10 cellular contexts compared by ENCODE assay signal in the genomic region with DNA sequence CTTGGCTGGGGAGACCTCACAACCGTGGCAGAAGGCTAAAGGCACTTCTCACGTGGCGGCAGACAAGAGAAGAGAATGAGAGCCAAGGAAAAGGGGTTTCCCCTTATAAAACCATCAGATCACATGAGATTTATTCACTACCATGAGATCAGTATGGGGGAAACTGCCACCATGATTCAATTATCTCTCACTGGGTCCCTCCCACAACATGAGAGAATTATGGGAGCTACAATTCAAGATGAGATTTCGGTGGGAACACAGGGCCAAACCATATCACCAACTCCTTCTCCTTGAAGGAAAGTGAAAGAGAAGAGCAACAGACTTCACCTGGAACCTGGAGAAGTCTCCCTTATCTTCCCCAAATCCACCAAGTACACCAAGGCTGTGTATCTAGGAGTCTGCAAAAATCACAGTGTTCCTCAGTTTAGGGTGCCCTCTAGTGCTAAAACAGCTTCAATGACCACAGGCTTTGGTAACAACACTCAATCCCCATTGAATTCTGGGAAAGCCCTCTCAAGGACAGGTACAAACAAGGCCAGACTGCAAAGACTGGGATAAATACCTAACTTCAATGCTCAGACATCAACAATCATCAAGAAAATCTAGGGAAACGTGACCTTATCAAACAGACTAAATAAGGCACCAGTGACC.
DNase-seq lines count a peak whose midpoint lies in the region; ATAC-seq and TF ChIP-seq lines count a peak whose summit lies in the region.
"Had no signal": no experiment of that assay in that cellular context is flagged by ENCODE, and none has a peak within 500 bp of the region (broad histone marks: within the 10 kb centered on the region; RNA-seq: fewer than 3 reads in every experiment).

No MANE protein-coding gene starts in this region.

- H3K27ac ChIP-seq in 22Rv1, result no peak overlapping the region

- no peak for ATAC-seq in HG02840 (IDR thresholded peaks at IDR 0.05; ENCODE audit: low FRiP score, unreplicated experiment)
- no peak for ATAC-seq in HG02852 (IDR thresholded peaks at IDR 0.05; ENCODE audit: unreplicated experiment)

- H3K4me3 ChIP-seq in epithelial cell of proximal tubule (ENCODE audit: low read depth, low read length), result no peak overlapping the region
- H3K4me3 ChIP-seq: lung had no signal

- in situ Hi-C loops in GM13977 (cut with MboI; ENCODE audit: low pct_unique_long_range_greater_than_20kb, low sequenced_read_pairs, unreplicated experiment), result no loop called here

- DNase-seq in GM13977 (ENCODE audit: low spot score) (peak; percentile 30), NCI-H524 treated with DMSO at 0.1 percent for 48 hours (lab: John Stamatoyannopoulos, UW) (peak; percentile 15), epithelial cell of proximal tubule (ENCODE audit: low read depth) (no peak), COLO668 (lab: John Stamatoyannopoulos, UW; ENCODE audit: unreplicated experiment) (no peak), Ammon's horn (ENCODE audit: low spot score) (no peak)
- DNase-seq: T1000 had no signal

- TF ChIP-seq CTCF in 22Rv1 (IDR thresholded peaks at IDR 0.05) (peak; percentile 76), GM13977 (IDR thresholded peaks at IDR 0.05; ENCODE audit: extremely low read depth, insufficient read depth, missing control alignments) (peak; percentile 43), epithelial cell of proximal tubule (conservative IDR thresholded peaks at IDR 0.05; ENCODE audit: low read depth, low read length) (peak; percentile 72)

Comparison
In these comparisons a context has a peak if more than half of its experiments do, and no peak if none do; other contexts are left out.
1. DNase-seq: peak in GM13977 (single experiment) and NCI-H524 treated with DMSO at 0.1 percent for 48 hours (single experiment); none in epithelial cell of proximal tubule (single experiment), COLO668 (single experiment) and Ammon's horn (single experiment).
2. Peak in every context shown above with its lines, with median percentiles within 50 percentile points of each other: CTCF ChIP-seq.